10 cellular contexts compared by ENCODE assay signal in the genomic region with DNA sequence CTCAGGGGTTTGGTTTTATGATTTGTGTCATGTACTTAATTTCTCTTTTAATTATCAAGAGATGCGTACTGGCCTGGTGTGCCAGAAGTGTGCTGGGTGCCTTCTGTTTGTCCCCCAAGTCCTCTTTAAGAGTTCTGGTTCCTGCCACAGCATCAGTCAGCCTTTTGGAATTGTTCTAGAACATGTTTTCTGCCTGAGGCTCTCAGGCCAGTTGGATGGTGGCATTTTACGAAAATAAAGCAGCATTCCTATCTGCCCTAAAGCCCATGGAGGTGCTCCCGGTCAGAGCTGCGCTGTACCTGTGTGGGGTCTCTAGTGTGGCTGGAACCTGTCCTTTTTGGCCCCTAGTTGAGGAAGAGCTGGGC. TPM values are rescaled to one million over a fixed set of nuclear protein-coding genes. Genes with fewer than 3 reads are reported as not detected.
A peak's percentile ranks its signal among the peaks of the same experiment; 100 is the strongest.
DNase-seq lines count a peak whose midpoint lies in the region; ATAC-seq and TF ChIP-seq lines count a peak whose summit lies in the region.
"Had no signal": no experiment of that assay in that cellular context is flagged by ENCODE, and none has a peak within 500 bp of the region (broad histone marks: within the 10 kb centered on the region; RNA-seq: fewer than 3 reads in every experiment).

No MANE protein-coding gene starts in this region.

- H3K4me3 ChIP-seq in DOHH2 (ENCODE audit: low read length) (peak overlapping the region; percentile 77), gastroesophageal sphincter (peak overlapping the region in 1 of 2 donors; percentile 35), rectal smooth muscle tissue (ENCODE audit: low read length) (no peak overlapping the region)
- H3K4me3 ChIP-seq: mucosa of descending colon had no signal

- H3K27me3 ChIP-seq in DOHH2 (ENCODE audit: control insufficient read depth, low read length) (no peaks in the 10 kb centered on the region), gastroesophageal sphincter (no peaks in the 10 kb centered on the region), rectal smooth muscle tissue (ENCODE audit: control insufficient read depth, insufficient read depth, low read length) (no peaks in the 10 kb centered on the region)
- H3K27me3 ChIP-seq: brain microvascular endothelial cell had no signal

- H3K9me2 ChIP-seq in DOHH2 (replicated peaks; ENCODE audit: control insufficient read depth, low read length) = no peaks in the 10 kb centered on the region

- intact Hi-C loops in activated B cell treated with CpG ODN at 0.5 μM for 24 hours (cut with micrococcal nuclease) = loop anchor here (2.0 kb wide), 2 partner anchors 14 to 24 kb away; no protein-coding TSS in a partner anchor

- peaks cover 64% of the 10 kb centered on the region for H3K36me3 ChIP-seq in DOHH2 (ENCODE audit: control insufficient read depth, low read length)
- peaks cover 0 to 13% of the 10 kb centered on the region in 2 donors for H3K36me3 ChIP-seq in gastroesophageal sphincter
- H3K36me3 ChIP-seq in rectal smooth muscle tissue (ENCODE audit: control insufficient read depth, insufficient read depth, low read length) = peaks cover 7% of the 10 kb centered on the region

- H3K9me3 ChIP-seq in DOHH2 (ENCODE audit: control insufficient read depth, insufficient read depth, low read length) = peaks cover 26% of the 10 kb centered on the region; the same call in 1 of the 2 replicates
- H3K9me3 ChIP-seq in gastroesophageal sphincter = no peaks in the 10 kb centered on the region
- H3K9me3 ChIP-seq: mucosa of descending colon had no signal

- H3K4me2 ChIP-seq in DOHH2 (ENCODE audit: low read length) = peak overlapping the region; percentile 99

- TF ChIP-seq POLR2A in gastroesophageal sphincter (IDR thresholded peaks at IDR 0.05) = no peak

- peaks cover 99% of the 10 kb centered on the region for H3K79me2 ChIP-seq in DOHH2 (ENCODE audit: control insufficient read depth, low read length)

- peaks cover 31% of the 10 kb centered on the region for H3F3A ChIP-seq in DOHH2 (ENCODE audit: control insufficient read depth, insufficient read depth)

- peaks cover 64% of the 10 kb centered on the region for H3K4me1 ChIP-seq in DOHH2 (ENCODE audit: control insufficient read depth, low read length)
- H3K4me1 ChIP-seq in gastroesophageal sphincter = peaks cover 7 to 77% (median 62%) of the 10 kb centered on the region in 3 donors
- H3K4me1 ChIP-seq in rectal smooth muscle tissue (ENCODE audit: control insufficient read depth, insufficient read depth, low read length) = peaks cover 38% of the 10 kb centered on the region

- no peak for TF ChIP-seq EP300 in gastroesophageal sphincter (IDR thresholded peaks at IDR 0.05)

- H3K9ac ChIP-seq in rectal smooth muscle tissue (ENCODE audit: low read length) = no peak overlapping the region

- no peak overlapping the region for H3K4me3 Mint-ChIP-seq in activated B cell treated with CpG ODN at 0.5 μM for 24 hours

- 55 to 100% methylated on average over 1 to 3 of the region's 4 CpGs for WGBS in gastroesophageal sphincter (ENCODE audit: low coverage in 1 of 2), 2 donors

- H3K36me3 Mint-ChIP-seq in activated B cell treated with CpG ODN at 0.5 μM for 24 hours (ENCODE audit: low read depth) = peaks cover 25% of the 10 kb centered on the region

- ATAC-seq in activated B cell treated with CpG ODN at 0.5 μM for 24 hours (ENCODE audit: low read depth) (no peak), gastroesophageal sphincter (no peak), HG03342 (IDR thresholded peaks at IDR 0.05; ENCODE audit: unreplicated experiment) (no peak)

- no peak for TF ChIP-seq CTCF in DOHH2 (IDR thresholded peaks at IDR 0.05; ENCODE audit: low read depth, low read length, poor library complexity, severe bottlenecking)
- no peak for TF ChIP-seq CTCF in activated B cell treated with CpG ODN at 0.5 μM for 24 hours (IDR thresholded peaks at IDR 0.05)
- TF ChIP-seq CTCF in gastroesophageal sphincter (IDR thresholded peaks at IDR 0.05) = no peak

- CTCF ChIA-PET in activated B cell treated with CpG ODN at 0.5 μM for 24 hours (lab: Charles Lee) = no interaction called here

- no peak for DNase-seq in activated B cell treated with CpG ODN at 0.5 μM for 24 hours
- no peak for DNase-seq in SIG-M5 (lab: John Stamatoyannopoulos, UW)
- DNase-seq in NCI-H2029 (lab: John Stamatoyannopoulos, UW) = no peak
- no peak for DNase-seq in NCI-H1092 (lab: John Stamatoyannopoulos, UW)
- DNase-seq: brain microvascular endothelial cell had no signal

- peaks cover 74% of the 10 kb centered on the region for H3K4me1 Mint-ChIP-seq in activated B cell treated with CpG ODN at 0.5 μM for 24 hours

- no peaks in the 10 kb centered on the region for H3K27me3 Mint-ChIP-seq in activated B cell treated with CpG ODN at 0.5 μM for 24 hours

- peaks cover 8% of the 10 kb centered on the region; the same call in 1 of the 2 replicates for H4K20me1 ChIP-seq in DOHH2 (ENCODE audit: control insufficient read depth, insufficient read depth, low read depth, low read length)

- H3K27ac ChIP-seq in DOHH2 (ENCODE audit: low read depth, low read length) (peak overlapping the region; percentile 94), gastroesophageal sphincter (peak overlapping the region; percentile 30 to 80 (median 68)), rectal smooth muscle tissue (ENCODE audit: low read depth, low read length) (peak overlapping the region; percentile 51)

- POLR2A ChIA-PET in activated B cell treated with CpG ODN at 0.5 μM for 24 hours (lab: Charles Lee) = no interaction called here

- H3K9me3 Mint-ChIP-seq in activated B cell treated with CpG ODN at 0.5 μM for 24 hours = no peaks in the 10 kb centered on the region

- H3K27ac Mint-ChIP-seq in activated B cell treated with CpG ODN at 0.5 μM for 24 hours = peak overlapping the region; percentile 86

RNA-seq across cellular contexts. Expression of a gene that starts 54.1 kb away (rescaled TPM):
- total RNA-seq in activated B cell treated with CpG ODN at 0.5 μM for 24 hours (4.0 and 4.3 TPM in 2 replicates), gastroesophageal sphincter (1 to 10 TPM in 2 of 4 donors, under 1 TPM in 2; 0.40 to 3.3 (median 0.92) TPM)

RNA-seq across cellular contexts. Expression of a gene that starts 54.7 kb away (rescaled TPM):
- total RNA-seq in activated B cell treated with CpG ODN at 0.5 μM for 24 hours (294 and 317 TPM in 2 replicates), gastroesophageal sphincter (100 to 1,000 TPM in 1 of 4 donors, 10 to 100 TPM in 3; 41.6 to 113 (median 71.4) TPM)

RNA-seq across cellular contexts. Expression of a gene that starts 55.8 kb away (rescaled TPM):
- 116 and 126 TPM in 2 replicates for total RNA-seq in activated B cell treated with CpG ODN at 0.5 μM for 24 hours
- 10 to 100 TPM; 30.9 to 69.0 (median 36.6) TPM for total RNA-seq in gastroesophageal sphincter
